13 cellular contexts compared by ENCODE assay signal in the genomic region with DNA sequence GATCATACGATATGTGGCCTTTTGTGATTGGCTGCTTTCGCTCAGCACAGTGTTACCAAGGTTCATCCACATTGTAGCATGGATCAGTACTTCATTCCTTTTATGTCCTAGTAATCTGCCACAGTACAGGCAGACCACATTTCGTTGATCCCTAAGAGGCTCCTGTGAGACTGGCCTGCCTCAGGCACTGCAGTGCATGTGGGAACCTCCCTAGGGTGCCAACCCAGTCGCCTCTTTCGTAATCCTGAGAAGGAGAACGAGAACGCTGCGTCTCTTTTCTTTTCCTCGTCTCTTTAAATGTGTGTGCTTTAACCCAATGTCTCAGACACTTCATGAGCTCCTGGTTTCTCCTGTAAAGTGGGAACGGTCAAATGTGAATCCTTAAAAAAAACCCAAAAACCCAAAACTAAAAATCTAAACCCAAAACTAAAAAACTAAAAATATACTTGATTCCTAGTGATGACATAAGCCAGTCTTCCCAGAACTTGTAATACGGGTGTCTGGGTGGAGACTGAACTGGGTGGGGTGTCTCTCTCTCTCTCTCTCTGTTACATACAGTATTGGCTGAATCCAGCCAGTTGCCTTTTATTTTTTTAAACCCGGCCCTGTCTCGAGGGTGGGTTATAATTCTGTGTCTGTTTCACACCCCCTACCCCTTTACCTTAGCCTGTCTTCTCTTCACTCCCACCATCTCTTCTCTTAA. TPM values are rescaled to one million over a fixed set of nuclear protein-coding genes. Genes with fewer than 3 reads are reported as not detected.
DNase-seq lines count a peak whose midpoint lies in the region; ATAC-seq and TF ChIP-seq lines count a peak whose summit lies in the region.
"Had no signal": no experiment of that assay in that cellular context is flagged by ENCODE, and none has a peak within 500 bp of the region (broad histone marks: within the 10 kb centered on the region; RNA-seq: fewer than 3 reads in every experiment).

No MANE protein-coding gene starts in this region.

- CTCF ChIA-PET in RWPE1 (lab: Yijun Ruan, JAX) = no interaction called here

- H3K36me3 ChIP-seq in skeletal muscle tissue (ENCODE audit: control insufficient read depth in 3 of 3, insufficient read depth in 3 of 3, low read length in 3 of 3) (peaks cover 7 to 12% (median 9%) of the 10 kb centered on the region in 3 donors), body of pancreas (replicated peaks in 1 of 2; ENCODE audit: insufficient read depth in 1 of 2, low read depth in 2 of 2) (peaks cover 0 to 4% of the 10 kb centered on the region in 2 donors)
- H3K36me3 ChIP-seq: uterus had no signal

- intact Hi-C loops in body of pancreas (cut with DNase I) = no loop called here

- H3K9ac ChIP-seq in skeletal muscle tissue (ENCODE audit: low read depth in 1 of 3, low read length in 3 of 3) = peak overlapping the region in 1 of 3 donors; percentile 51

- no peak overlapping the region for H3K4me3 ChIP-seq in skeletal muscle tissue (ENCODE audit: low read length in 3 of 3)
- H3K4me3 ChIP-seq in body of pancreas = no peak overlapping the region
- H3K4me3 ChIP-seq: cardiac muscle cell, HAP-1, uterus had no signal

- H3K4me1 ChIP-seq in foreskin keratinocyte = peaks cover 11% of the 10 kb centered on the region
- peaks cover 3 to 6% (median 5%) of the 10 kb centered on the region in 3 donors for H3K4me1 ChIP-seq in skeletal muscle tissue (ENCODE audit: control insufficient read depth in 3 of 3, insufficient read depth in 3 of 3, low read length in 3 of 3)
- H3K4me1 ChIP-seq in body of pancreas = no peaks in the 10 kb centered on the region
- H3K4me1 ChIP-seq: HAP-1, uterus had no signal

- POLR2A ChIA-PET in RWPE1 (lab: Yijun Ruan, JAX; ENCODE audit: low non-redundant PET) = no interaction called here

- ATAC-seq in foreskin keratinocyte = peak; percentile 92
- ATAC-seq in HG02678 (IDR thresholded peaks at IDR 0.05; ENCODE audit: unreplicated experiment) = no peak
- ATAC-seq in HG03439 (IDR thresholded peaks at IDR 0.05; ENCODE audit: unreplicated experiment) = no peak
- no peak for ATAC-seq in body of pancreas

- 84 to 95% methylated on average over 13 of the region's 13 CpGs for WGBS in body of pancreas, 2 donors

- no peak for TF ChIP-seq POLR2A in body of pancreas (IDR thresholded peaks at IDR 0.05)

- H3K9me3 ChIP-seq in skeletal muscle tissue (ENCODE audit: control insufficient read depth in 3 of 3, low read length in 3 of 3) (no peaks in the 10 kb centered on the region), body of pancreas (no peaks in the 10 kb centered on the region)
- H3K9me3 ChIP-seq: HAP-1, uterus had no signal

- H3K27me3 ChIP-seq in foreskin keratinocyte = no peaks in the 10 kb centered on the region
- no peaks in the 10 kb centered on the region for H3K27me3 ChIP-seq in skeletal muscle tissue (ENCODE audit: control insufficient read depth in 3 of 3, insufficient read depth in 3 of 3, low read length in 3 of 3)
- H3K27me3 ChIP-seq in body of pancreas = no peaks in the 10 kb centered on the region
- H3K27me3 ChIP-seq: cardiac muscle cell, uterus had no signal

- DNase-seq in GM03348 (ENCODE audit: low spot score) (peak; percentile 78), RWPE1 (ENCODE audit: low spot score) (peak; percentile 66), foreskin keratinocyte (peak; percentile 72 to 80), islet precursor cell (no peak), body of pancreas (no peak)
- DNase-seq: activated CD4-positive, CD25-positive, alpha-beta regulatory T cell; NCI-H2081 treated with DMSO at 0.1 percent for 48 hours; uterus had no signal

- no peak for TF ChIP-seq CTCF in RWPE1 (conservative IDR thresholded peaks at IDR 0.05; ENCODE audit: low read depth)
- TF ChIP-seq CTCF in foreskin keratinocyte (conservative IDR thresholded peaks at IDR 0.05) = no peak
- TF ChIP-seq CTCF in body of pancreas (IDR thresholded peaks at IDR 0.05) = no peak

- peak overlapping the region; percentile 87 for H3K27ac ChIP-seq in RWPE1
- H3K27ac ChIP-seq in foreskin keratinocyte = peak overlapping the region; percentile 82
- H3K27ac ChIP-seq in skeletal muscle tissue (ENCODE audit: low read depth, low read length) = peak overlapping the region; percentile 65
- H3K27ac ChIP-seq in body of pancreas = no peak overlapping the region
- H3K27ac ChIP-seq: cardiac muscle cell, uterus had no signal

RNA-seq across cellular contexts. Expression of a gene that starts 14.9 kb away (rescaled TPM):
- total RNA-seq in foreskin keratinocyte (43.1 and 52.3 TPM in 2 replicates), skeletal muscle tissue (19.3 TPM), body of pancreas (10 to 100 TPM; 15.0 to 22.4 TPM)
- 35.6 and 40.5 TPM in 2 replicates for polyA plus RNA-seq in foreskin keratinocyte

Comparison
In these comparisons a context has a peak if more than half of its experiments do, and no peak if none do; other contexts are left out.
1. DNase-seq: peak in GM03348 (single experiment), RWPE1 (single experiment) and foreskin keratinocyte (2 of 2); none in islet precursor cell (single experiment) and body of pancreas (0 of 4).
2. H3K27ac ChIP-seq: peak in RWPE1 (single experiment), foreskin keratinocyte (single experiment) and skeletal muscle tissue (single experiment); none in body of pancreas (0 of 4).